16 cellular contexts compared by ENCODE assay signal in genomic region chr6:158767714-158768113, GRCh38. TPM values are rescaled to one million over a fixed set of nuclear protein-coding genes. Genes with fewer than 3 reads are reported as not detected.
DNase-seq lines count a peak whose midpoint lies in the region; ATAC-seq, FAIRE-seq and TF ChIP-seq lines count a peak whose summit lies in the region.
"Had no signal": no experiment of that assay in that cellular context is flagged by ENCODE, and none has a peak within 500 bp of the region (broad histone marks: within the 10 kb centered on the region; RNA-seq: fewer than 3 reads in every experiment).

No MANE protein-coding gene starts in this region.

- no peak overlapping the region for H3K4me3 Mint-ChIP-seq in MCF 10A (ENCODE audit: unreplicated experiment)
- H3K4me3 Mint-ChIP-seq in activated CD4-positive, alpha-beta memory T cell treated with anti-CD3 and anti-CD28 coated beads, Interleukin-2, amount 10 ng/mL, durations not matched to agents 7 days and 5 days, result no peak overlapping the region
- no peak overlapping the region for H3K4me3 Mint-ChIP-seq in type B pancreatic cell
- H3K4me3 Mint-ChIP-seq: GM23338, neural progenitor cell had no signal

- H3K27me3 Mint-ChIP-seq in MCF 10A (ENCODE audit: insufficient read depth, unreplicated experiment) (no peaks in the 10 kb centered on the region), type B pancreatic cell (no peaks in the 10 kb centered on the region)
- no peaks in the 10 kb centered on the region for H3K27me3 Mint-ChIP-seq in activated CD4-positive, alpha-beta memory T cell treated with anti-CD3 and anti-CD28 coated beads, Interleukin-2, amount 10 ng/mL, durations not matched to agents 7 days and 5 days
- H3K27me3 Mint-ChIP-seq: stimulated activated naive CD8-positive, alpha-beta T cell treated with anti-CD3 and anti-CD28 coated beads, Interleukin-15, amount 100 ng/mL, for 72 hours had no signal

- no peaks in the 10 kb centered on the region for H3K9me2 ChIP-seq in hepatocyte (replicated peaks; ENCODE audit: insufficient read depth)

- POLR2A ChIA-PET in MCF 10A (lab: Yijun Ruan, JAX), result interaction anchor here (0.6 kb wide), 1 partner anchor 220 kb away, joined by 4 read pairs; no protein-coding TSS in a partner anchor
- POLR2A ChIA-PET in activated CD4-positive, alpha-beta memory T cell treated with anti-CD3 and anti-CD28 coated beads, Interleukin-2, amount 10 ng/mL, durations not matched to agents 7 days and 5 days (lab: Charles Lee), result interaction anchor here (1.5 kb wide), 1 partner anchor 21 kb away, joined by 6 read pairs; no protein-coding TSS in a partner anchor

- H3K36me3 Mint-ChIP-seq in MCF 10A (ENCODE audit: insufficient read depth, unreplicated experiment) (peaks cover 90% of the 10 kb centered on the region), type B pancreatic cell (peaks cover 50% of the 10 kb centered on the region)
- H3K36me3 Mint-ChIP-seq in activated CD4-positive, alpha-beta memory T cell treated with anti-CD3 and anti-CD28 coated beads, Interleukin-2, amount 10 ng/mL, durations not matched to agents 7 days and 5 days (ENCODE audit: low read depth), result peaks cover 91% of the 10 kb centered on the region

- TF ChIP-seq CTCF in MCF 10A (IDR thresholded peaks at IDR 0.05; ENCODE audit: unreplicated experiment) (no peak), mammary epithelial cell (conservative IDR thresholded peaks at IDR 0.05 in 1 of 2, IDR thresholded peaks at IDR 0.05 in 1 of 2; ENCODE audit: extremely low read depth in 1 of 2, insufficient read depth in 1 of 2, low read depth in 1 of 2, low read length in 2 of 2) (no peak), hepatocyte (IDR thresholded peaks at IDR 0.05; ENCODE audit: poor library complexity) (no peak), type B pancreatic cell (conservative IDR thresholded peaks at IDR 0.05) (no peak)

- DNase-seq in MCF 10A (ENCODE audit: unreplicated experiment) (no peak), mammary epithelial cell (no peak), hepatocyte (ENCODE audit: low spot score) (no peak), type B pancreatic cell (ENCODE audit: extremely low spot score, unreplicated experiment) (no peak), KBM-7 (no peak), GM12892 (ENCODE audit: insufficient read length) (no peak)
- DNase-seq in activated CD4-positive, alpha-beta memory T cell treated with anti-CD3 and anti-CD28 coated beads, Interleukin-2, amount 10 ng/mL, durations not matched to agents 7 days and 5 days, result no peak
- DNase-seq: anterior cingulate cortex; DMS 273 treated with DMSO at 0.1 percent for 48 hours; dorsolateral prefrontal cortex; NCI-H1105 treated with DMSO at 0.1 percent for 48 hours; stimulated activated naive CD8-positive, alpha-beta T cell treated with anti-CD3 and anti-CD28 coated beads, Interleukin-15, amount 100 ng/mL, for 72 hours had no signal

- WGBS in mammary epithelial cell (ENCODE audit: low coverage, missing lambda C conversion rate), result 98% methylated on average over 5 of the region's 6 CpGs
- 96% methylated on average over 6 of the region's 6 CpGs for WGBS in hepatocyte (ENCODE audit: low lambda C conversion rate, missing lambda C conversion rate)

- intact Hi-C loops in MCF 10A (cut with micrococcal nuclease) (no loop called here), mammary epithelial cell (cut with micrococcal nuclease) (no loop called here)

- H3K9me3 Mint-ChIP-seq in MCF 10A (ENCODE audit: unreplicated experiment) (no peaks in the 10 kb centered on the region), type B pancreatic cell (no peaks in the 10 kb centered on the region)
- no peaks in the 10 kb centered on the region for H3K9me3 Mint-ChIP-seq in activated CD4-positive, alpha-beta memory T cell treated with anti-CD3 and anti-CD28 coated beads, Interleukin-2, amount 10 ng/mL, durations not matched to agents 7 days and 5 days
- H3K9me3 Mint-ChIP-seq: GM23338; neural progenitor cell; stimulated activated naive CD8-positive, alpha-beta T cell treated with anti-CD3 and anti-CD28 coated beads, Interleukin-15, amount 100 ng/mL, for 72 hours had no signal

- H3K4me3 ChIP-seq in mammary epithelial cell (replicated peaks in 1 of 3; ENCODE audit: insufficient read depth in 1 of 3, low read depth in 2 of 3, low read length in 3 of 3), result no peak overlapping the region
- H3K4me3 ChIP-seq in hepatocyte, result no peak overlapping the region
- H3K4me3 ChIP-seq: dorsolateral prefrontal cortex, GM23338, neural progenitor cell, SJSA1 had no signal

- no peak overlapping the region for H3K9ac ChIP-seq in mammary epithelial cell (ENCODE audit: insufficient read depth, low read length)
- H3K9ac ChIP-seq: neural progenitor cell had no signal

- BruUV-seq in MCF 10A (replicated peaks; lab: Mats Ljungman, UMichigan) (no TSS peak), mammary epithelial cell (replicated peaks; lab: Mats Ljungman, UMichigan) (no TSS peak)

- H3K27ac Mint-ChIP-seq in MCF 10A (ENCODE audit: low read depth, unreplicated experiment) (peak overlapping the region; percentile 73), type B pancreatic cell (peak overlapping the region; percentile 47)
- H3K27ac Mint-ChIP-seq in activated CD4-positive, alpha-beta memory T cell treated with anti-CD3 and anti-CD28 coated beads, Interleukin-2, amount 10 ng/mL, durations not matched to agents 7 days and 5 days, result peak overlapping the region; percentile 55
- H3K27ac Mint-ChIP-seq: GM23338 had no signal

- H3K4me1 ChIP-seq in mammary epithelial cell (ENCODE audit: insufficient read depth, low read length) (no peaks in the 10 kb centered on the region), hepatocyte (ENCODE audit: insufficient read depth) (peaks cover 23% of the 10 kb centered on the region)
- H3K4me1 ChIP-seq: neural progenitor cell, SJSA1 had no signal

- no peak overlapping the region for H3K27ac ChIP-seq in mammary epithelial cell (ENCODE audit: insufficient read depth, low read depth, low read length)
- peak overlapping the region; percentile 40 for H3K27ac ChIP-seq in hepatocyte
- H3K27ac ChIP-seq: neural progenitor cell, SJSA1 had no signal

- H3K27me3 ChIP-seq in mammary epithelial cell (ENCODE audit: insufficient read depth, low read length), result no peaks in the 10 kb centered on the region
- H3K27me3 ChIP-seq in hepatocyte, result no peaks in the 10 kb centered on the region
- H3K27me3 ChIP-seq: neural progenitor cell, SJSA1 had no signal

- dilution Hi-C loops in mammary epithelial cell (cut with HindIII; ENCODE audit: low sequenced_read_pairs), result no loop called here

- H2AFZ ChIP-seq in mammary epithelial cell (ENCODE audit: low read depth, low read length) (no peak overlapping the region), hepatocyte (no peak overlapping the region)
- H2AFZ ChIP-seq: GM23338, neural progenitor cell had no signal

- in situ Hi-C loops in mammary epithelial cell (cut with MboI; ENCODE audit: low sequenced_read_pairs in 2 of 2) (no loop called here), KBM-7 (cut with MboI; ENCODE audit: low pct_unique_long_range_greater_than_20kb, low sequenced_read_pairs) (no loop called here)

- H3K79me2 ChIP-seq in mammary epithelial cell (ENCODE audit: insufficient read depth, low read length), result peaks cover 27% of the 10 kb centered on the region
- peaks cover 26% of the 10 kb centered on the region for H3K79me2 ChIP-seq in hepatocyte

- no peaks in the 10 kb centered on the region for H3K9me3 ChIP-seq in mammary epithelial cell (replicated peaks; ENCODE audit: insufficient read depth, low read length)
- no peaks in the 10 kb centered on the region for H3K9me3 ChIP-seq in hepatocyte (ENCODE audit: low read depth)
- H3K9me3 ChIP-seq: SJSA1 had no signal

- H3K36me3 ChIP-seq in mammary epithelial cell (ENCODE audit: insufficient read depth, low read length) (peaks cover 57% of the 10 kb centered on the region), hepatocyte (replicated peaks; ENCODE audit: insufficient read depth, low read depth) (peaks cover 3% of the 10 kb centered on the region)
- H3K36me3 ChIP-seq: neural progenitor cell had no signal

- H3K4me1 Mint-ChIP-seq in MCF 10A (ENCODE audit: insufficient read depth, unreplicated experiment) (peaks cover 2% of the 10 kb centered on the region), type B pancreatic cell (ENCODE audit: unreplicated experiment) (peaks cover 30% of the 10 kb centered on the region)
- peaks cover 22% of the 10 kb centered on the region for H3K4me1 Mint-ChIP-seq in activated CD4-positive, alpha-beta memory T cell treated with anti-CD3 and anti-CD28 coated beads, Interleukin-2, amount 10 ng/mL, durations not matched to agents 7 days and 5 days

- CTCF ChIA-PET in MCF 10A (lab: Yijun Ruan, JAX) (interaction anchor here (1.3 kb wide), 1 partner anchor 205 kb away, joined by 4 read pairs; no protein-coding TSS in a partner anchor), mammary epithelial cell (lab: Charles Lee; ENCODE audit: low non-redundant PET) (no interaction called here)
- CTCF ChIA-PET in activated CD4-positive, alpha-beta memory T cell treated with anti-CD3 and anti-CD28 coated beads, Interleukin-2, amount 10 ng/mL, durations not matched to agents 7 days and 5 days (lab: Charles Lee), result interaction anchor here (1.1 to 2.8 kb wide), 2 partner anchors 65 to 205 kb away, joined by 3 to 7 read pairs; no protein-coding TSS in a partner anchor

- H4K20me1 ChIP-seq in mammary epithelial cell (ENCODE audit: insufficient read depth, low read length) (no peaks in the 10 kb centered on the region), hepatocyte (ENCODE audit: insufficient read depth, poor library complexity, severe bottlenecking) (peaks cover 11% of the 10 kb centered on the region)

- no peak for FAIRE-seq in GM12892 (lab: Jason Lieb, UNC)

- H3K4me2 ChIP-seq in mammary epithelial cell (ENCODE audit: insufficient read depth, low read depth, low read length) (no peak overlapping the region), hepatocyte (no peak overlapping the region)
- H3K4me2 ChIP-seq: GM23338, neural progenitor cell had no signal

- no peak for ATAC-seq in HG03097 (IDR thresholded peaks at IDR 0.05; ENCODE audit: low FRiP score, unreplicated experiment)
- ATAC-seq: GM23338 had no signal

- no peak for TF ChIP-seq POLR2A in GM12892 (IDR thresholded peaks at IDR 0.05; ENCODE audit: low read depth, low read length)

RNA-seq across cellular contexts. Expression of gene EZR, which starts 51.5 kb away (rescaled TPM):
- total RNA-seq in MCF 10A (2022), result 243 and 296 TPM in 2 replicates
- total RNA-seq in mammary epithelial cell, result 100 to 1,000 TPM; 164 to 240 TPM
- polyA plus RNA-seq in mammary epithelial cell, result 171 TPM
- polyA minus RNA-seq in mammary epithelial cell, result 213 TPM
- 100 to 1,000 TPM; 225 to 228 TPM for total RNA-seq in activated CD4-positive, alpha-beta memory T cell treated with anti-CD3 and anti-CD28 coated beads, Interleukin-2, amount 10 ng/mL, durations not matched to agents 7 days and 5 days
- total RNA-seq in hepatocyte, result 395 and 399 TPM in 2 replicates
- 616 and 623 TPM in 2 replicates for polyA plus RNA-seq in hepatocyte
- total RNA-seq in type B pancreatic cell (ENCODE audit: low replicate concordance), result 166 and 349 TPM in 2 replicates
- 137 TPM for polyA plus RNA-seq in GM12892 (2012; ENCODE audit: missing spikeins)
